Comparison of ENCODE assay signal across 8 cellular contexts in genomic region chr9:109107402-109108240, GRCh38. TPM values are rescaled to one million over a fixed set of nuclear protein-coding genes. Genes with fewer than 3 reads are reported as not detected.
DNase-seq lines count a peak whose midpoint lies in the region; ATAC-seq and TF ChIP-seq lines count a peak whose summit lies in the region.

No MANE protein-coding gene starts in this region.

- POLR2A ChIA-PET in CD8-positive, alpha-beta memory T cell (lab: Charles Lee): interaction anchor here (0.7 kb wide), 1 partner anchor 12 kb away, joined by 4 read pairs; the partner anchor contains the start of gene TMEM245

- H3K36me3 Mint-ChIP-seq in CD8-positive, alpha-beta memory T cell: peaks cover 14 to 36% (median 18%) of the 10 kb centered on the region in 3 donors
- H3K36me3 Mint-ChIP-seq in nephron progenitor cell (ENCODE audit: low read depth): peaks cover 45% of the 10 kb centered on the region

- peaks cover 70 to 84% (median 81%) of the 10 kb centered on the region in 3 donors for H3K4me1 Mint-ChIP-seq in CD8-positive, alpha-beta memory T cell
- H3K4me1 Mint-ChIP-seq in nephron progenitor cell: peaks cover 37% of the 10 kb centered on the region

- ATAC-seq in HG03378 (IDR thresholded peaks at IDR 0.05; ENCODE audit: unreplicated experiment): no peak

- peak overlapping the region in 4 of 7 donors; percentile 2 to 66 (median 16) for H3K4me3 Mint-ChIP-seq in CD8-positive, alpha-beta memory T cell
- H3K4me3 Mint-ChIP-seq in nephron progenitor cell: no peak overlapping the region

- in situ Hi-C loops in G401 (cut with HindIII; ENCODE audit: low sequenced_read_pairs): no loop called here

- peaks cover 5% of the 10 kb centered on the region for H3K36me3 ChIP-seq in CD8-positive, alpha-beta memory T cell (ENCODE audit: insufficient read depth, low read length)

- CTCF ChIA-PET in CD8-positive, alpha-beta memory T cell (lab: Charles Lee): no interaction called here

- H3K27me3 Mint-ChIP-seq in CD8-positive, alpha-beta memory T cell: peaks cover 0 to 2% of the 10 kb centered on the region in 2 donors
- H3K27me3 Mint-ChIP-seq in nephron progenitor cell (ENCODE audit: low read depth, poor library complexity): no peaks in the 10 kb centered on the region

- H3K27ac Mint-ChIP-seq in CD8-positive, alpha-beta memory T cell: peak overlapping the region in 7 of 8 donors; percentile 32 to 86 (median 82)
- H3K27ac Mint-ChIP-seq in nephron progenitor cell: peak overlapping the region; percentile 90

- TF ChIP-seq CTCF in coronary artery (IDR thresholded peaks at IDR 0.05) (no peak), nephron progenitor cell (IDR thresholded peaks at IDR 0.05) (no peak)

- H3K4me1 ChIP-seq in CD8-positive, alpha-beta memory T cell (ENCODE audit: insufficient read depth, low read length): peaks cover 52% of the 10 kb centered on the region

- H3K4me3 ChIP-seq in CD8-positive, alpha-beta memory T cell (ENCODE audit: low read length): no peak overlapping the region
- peak overlapping the region; percentile 35 for H3K4me3 ChIP-seq in coronary artery

- H3K9me3 ChIP-seq in CD8-positive, alpha-beta memory T cell (ENCODE audit: low read length): no peaks in the 10 kb centered on the region

- H3K9me3 Mint-ChIP-seq in CD8-positive, alpha-beta memory T cell: peaks cover 0 to 4% (median 0%) of the 10 kb centered on the region in 5 donors
- H3K9me3 Mint-ChIP-seq in nephron progenitor cell: peaks cover 24% of the 10 kb centered on the region

- H3K27me3 ChIP-seq in CD8-positive, alpha-beta memory T cell (ENCODE audit: insufficient read depth, low read length, poor library complexity, severe bottlenecking): no peaks in the 10 kb centered on the region

- peak overlapping the region; percentile 3 for H3K27ac ChIP-seq in CD8-positive, alpha-beta memory T cell (ENCODE audit: low read depth, low read length)
- H3K27ac ChIP-seq in coronary artery: peak overlapping the region; percentile 1 to 68

- DNase-seq in CD8-positive, alpha-beta memory T cell: no peak
- DNase-seq in OCI-M1 (lab: John Stamatoyannopoulos, UW): peak; percentile 73
- no peak for DNase-seq in coronary artery (ENCODE audit: low spot score)
- DNase-seq in nephron progenitor cell: no peak
- DNase-seq in G401 (ENCODE audit: low spot score): no peak
- no peak for DNase-seq in SHP77 treated with DMSO at 0.1 percent for 48 hours (lab: John Stamatoyannopoulos, UW)
- no peak for DNase-seq in NOMO-1 treated with dmso at 0.1 percent for 144 hours (lab: John Stamatoyannopoulos, UW; ENCODE audit: unreplicated experiment)

RNA-seq across cellular contexts. Expression of gene TMEM245, which starts 12.1 kb away (rescaled TPM):
- total RNA-seq in CD8-positive, alpha-beta memory T cell: 10 to 100 TPM; 34.4 to 35.2 TPM
- 24.4 TPM for polyA plus RNA-seq in CD8-positive, alpha-beta memory T cell
- 20.7 and 26.6 TPM in 2 replicates for total RNA-seq in G401 (2014; rRNA removed; shearing (Covaris generic))

RNA-seq across cellular contexts. Expression of gene FRRS1L, which starts 59.4 kb away (rescaled TPM):
- total RNA-seq in CD8-positive, alpha-beta memory T cell: not detected
- polyA plus RNA-seq in CD8-positive, alpha-beta memory T cell: not detected
- total RNA-seq in G401 (2014; rRNA removed; shearing (Covaris generic)): not detected in 2 replicates
